Comparison of ENCODE assay signal across 22 cellular contexts in genomic region chr5:65070026-65070425, GRCh38.
A peak's percentile ranks its signal among the peaks of the same experiment; 100 is the strongest.
DNase-seq lines count a peak whose midpoint lies in the region; ATAC-seq and TF ChIP-seq lines count a peak whose summit lies in the region.
"Had no signal": no experiment of that assay in that cellular context is flagged by ENCODE, and none has a peak within 500 bp of the region (broad histone marks: within the 10 kb centered on the region; RNA-seq: fewer than 3 reads in every experiment).

No MANE protein-coding gene starts in this region.

- H4K8ac ChIP-seq in trophoblast cell (ENCODE audit: low read depth, low read length), result peak overlapping the region; percentile 84

- peak; percentile 59 for DNase-seq in GM12865 (ENCODE audit: low read depth)
- DNase-seq in GM20000 (ENCODE audit: low spot score), result peak; percentile 23
- no peak for DNase-seq in activated B cell treated with CpG ODN at 0.5 μM for 24 hours
- DNase-seq in trophoblast cell, result no peak
- DNase-seq in posterior cingulate gyrus, result no peak
- no peak for DNase-seq in D341Med (ENCODE audit: low spot score)
- no peak for DNase-seq in activated naive CD4-positive, alpha-beta T cell treated with anti-CD3 and anti-CD28 coated beads, Interleukin-2, amount 50 U/mL, for 72 hours (ENCODE audit: low spot score in 2 of 2)
- DNase-seq: ACHN, DMS 273 treated with DMSO at 0.1 percent for 48 hours, GF-D8, GM23248, KBM-7, NCI-H1105, NCI-H2081, NCI-H510A, NCI-H774, PC-3 had no signal

- ATAC-seq in activated B cell treated with CpG ODN at 0.5 μM for 24 hours (ENCODE audit: low read depth), result no peak
- no peak for ATAC-seq in activated naive CD4-positive, alpha-beta T cell treated with anti-CD3 and anti-CD28 coated beads, Interleukin-2, amount 50 U/mL, for 72 hours
- ATAC-seq: HCT116, HepG2, PC-3 had no signal

- H3K23ac ChIP-seq in trophoblast cell (ENCODE audit: low read length), result no peak overlapping the region

- peaks cover 51% of the 10 kb centered on the region for H3K79me1 ChIP-seq in trophoblast cell (ENCODE audit: low read length)

- peak overlapping the region; percentile 50 for H3K27ac Mint-ChIP-seq in activated B cell treated with CpG ODN at 0.5 μM for 24 hours
- H3K27ac Mint-ChIP-seq in activated naive CD4-positive, alpha-beta T cell treated with anti-CD3 and anti-CD28 coated beads, Interleukin-2, amount 50 U/mL, for 72 hours, result no peak overlapping the region
- H3K27ac Mint-ChIP-seq: T-helper 1 cell treated with Interleukin-12 subunit alpha and Interleukin-12 subunit beta and Interleukin-4 antibody, amounts not matched to agents 30 μg/mL and 1 μg/mL, for 36 hours had no signal

- no peak overlapping the region for H4K12ac ChIP-seq in trophoblast cell (ENCODE audit: low read depth, low read length)

- H3K4me3 Mint-ChIP-seq in activated B cell treated with CpG ODN at 0.5 μM for 24 hours, result no peak overlapping the region
- H3K4me3 Mint-ChIP-seq: T-helper 1 cell treated with Interleukin-12 subunit alpha and Interleukin-12 subunit beta and Interleukin-4 antibody, amounts not matched to agents 30 μg/mL and 1 μg/mL, for 36 hours had no signal

- H3K4me2 ChIP-seq in trophoblast cell (ENCODE audit: low read length), result no peak overlapping the region

- H4K91ac ChIP-seq in trophoblast cell (ENCODE audit: low read depth, low read length), result peak overlapping the region; percentile 74

- H3K36me3 ChIP-seq in trophoblast cell (ENCODE audit: control insufficient read depth in 1 of 2, insufficient read depth in 2 of 2, low read length in 2 of 2), result no peaks in the 10 kb centered on the region

- H3K9me3 Mint-ChIP-seq in activated B cell treated with CpG ODN at 0.5 μM for 24 hours, result no peaks in the 10 kb centered on the region
- H3K9me3 Mint-ChIP-seq in activated naive CD4-positive, alpha-beta T cell treated with anti-CD3 and anti-CD28 coated beads, Interleukin-2, amount 50 U/mL, for 72 hours, result no peaks in the 10 kb centered on the region
- H3K9me3 Mint-ChIP-seq: T-helper 1 cell treated with Interleukin-12 subunit alpha and Interleukin-12 subunit beta and Interleukin-4 antibody, amounts not matched to agents 30 μg/mL and 1 μg/mL, for 36 hours had no signal

- peak overlapping the region; percentile 95 for H3K27ac ChIP-seq in trophoblast cell (ENCODE audit: low read depth, low read length)
- H3K27ac ChIP-seq: C4-2B, GM23248, RWPE1 had no signal

- peaks cover 1% of the 10 kb centered on the region for H3K27me3 Mint-ChIP-seq in activated B cell treated with CpG ODN at 0.5 μM for 24 hours

- H3K4me1 Mint-ChIP-seq in activated B cell treated with CpG ODN at 0.5 μM for 24 hours, result peaks cover 55% of the 10 kb centered on the region

- no CpG with 5 or more reads among the region's 1 CpG for WGBS in trophoblast cell (ENCODE audit: extremely low coverage, insufficient coverage, insufficient read length)

- H3K4me3 ChIP-seq in GM12865 (ENCODE audit: low read depth, low read length) (no peak overlapping the region), trophoblast cell (ENCODE audit: low read depth, low read length) (no peak overlapping the region)
- H3K4me3 ChIP-seq: GM23248 had no signal

- peak overlapping the region; percentile 7 for H2AK5ac ChIP-seq in trophoblast cell (ENCODE audit: low read length)

- no peaks in the 10 kb centered on the region for H3K9me3 ChIP-seq in trophoblast cell (ENCODE audit: insufficient read depth, low read depth, low read length)

- H2BK12ac ChIP-seq in trophoblast cell (ENCODE audit: low read length), result peak overlapping the region; percentile 92

- intact Hi-C loops in activated B cell treated with CpG ODN at 0.5 μM for 24 hours (cut with micrococcal nuclease) (no loop called here), posterior cingulate gyrus (cut with DNase I) (no loop called here)

- peak overlapping the region; percentile 35 for H2BK120ac ChIP-seq in trophoblast cell (ENCODE audit: insufficient read depth, low read length, poor library complexity)

- peaks cover 0 to 13% of the 10 kb centered on the region in 2 experiments for H3K4me1 ChIP-seq in trophoblast cell (ENCODE audit: control insufficient read depth in 1 of 2, insufficient read depth in 2 of 2, low read length in 2 of 2)

- H3K79me2 ChIP-seq in trophoblast cell (ENCODE audit: control insufficient read depth, insufficient read depth, low read length, poor library complexity), result peaks cover 4% of the 10 kb centered on the region

- no peak overlapping the region for H2AFZ ChIP-seq in trophoblast cell (ENCODE audit: insufficient read depth, low read length, poor library complexity)
- H2AFZ ChIP-seq: GM23248 had no signal

- CTCF ChIA-PET in activated B cell treated with CpG ODN at 0.5 μM for 24 hours (lab: Charles Lee), result no interaction called here

- H3K14ac ChIP-seq in trophoblast cell (ENCODE audit: low read length), result peak overlapping the region; percentile 87

- no peak overlapping the region for H3K4ac ChIP-seq in trophoblast cell (ENCODE audit: low read depth, low read length)

- no peak overlapping the region for H3K9ac ChIP-seq in trophoblast cell (ENCODE audit: low read length)
- H3K9ac ChIP-seq: GM23248 had no signal

- no peaks in the 10 kb centered on the region for H3K27me3 ChIP-seq in trophoblast cell (ENCODE audit: insufficient read depth, low read length)

- peak overlapping the region; percentile 87 for H2BK5ac ChIP-seq in trophoblast cell (ENCODE audit: low read depth, low read length, poor library complexity)

- no peak overlapping the region for H3K18ac ChIP-seq in trophoblast cell (ENCODE audit: low read length)

- POLR2A ChIA-PET in activated B cell treated with CpG ODN at 0.5 μM for 24 hours (lab: Charles Lee), result interaction anchor here (1.0 kb wide), 1 partner anchor 34 kb away, joined by 3 read pairs; no protein-coding TSS in a partner anchor

- H3K36me3 Mint-ChIP-seq in activated B cell treated with CpG ODN at 0.5 μM for 24 hours (ENCODE audit: low read depth), result no peaks in the 10 kb centered on the region
- no peaks in the 10 kb centered on the region for H3K36me3 Mint-ChIP-seq in activated naive CD4-positive, alpha-beta T cell treated with anti-CD3 and anti-CD28 coated beads, Interleukin-2, amount 50 U/mL, for 72 hours

- no peak for TF ChIP-seq CTCF in GM12865 (IDR thresholded peaks at IDR 0.05; ENCODE audit: insufficient read depth, low read depth, low read length, missing control alignments)
- no peak for TF ChIP-seq CTCF in GM20000 (IDR thresholded peaks at IDR 0.05; ENCODE audit: extremely low read depth, missing control alignments)
- TF ChIP-seq CTCF in activated B cell treated with CpG ODN at 0.5 μM for 24 hours (IDR thresholded peaks at IDR 0.05), result no peak

Comparison
In these comparisons a context has a peak if more than half of its experiments do, and no peak if none do; other contexts are left out.
1. DNase-seq: peak in GM12865 (single experiment) and GM20000 (single experiment); none in activated B cell treated with CpG ODN at 0.5 μM for 24 hours (single experiment), trophoblast cell (0 of 2), posterior cingulate gyrus (0 of 10), D341Med (single experiment) and activated naive CD4-positive, alpha-beta T cell treated with anti-CD3 and anti-CD28 coated beads, Interleukin-2, amount 50 U/mL, for 72 hours (0 of 2).